Comparison of ENCODE assay signal across 26 cellular contexts in genomic region chr11:83336993-83337392, GRCh38.
"Had no signal": no experiment of that assay in that cellular context is flagged by ENCODE, and none has a peak within 500 bp of the region (broad histone marks: within the 10 kb centered on the region; RNA-seq: fewer than 3 reads in every experiment).

No MANE protein-coding gene starts in this region.

- H3K4me1 ChIP-seq: ascending aorta, breast epithelium, colonic mucosa had no signal

- H3K9me3 ChIP-seq: ascending aorta, breast epithelium, colonic mucosa had no signal

- H3K27me3 Mint-ChIP-seq: activated naive CD4-positive, alpha-beta T cell treated with anti-CD3 and anti-CD28 coated beads, Interleukin-2, amount 10 ng/mL, durations not matched to agents 7 days and 5 days; activated T-cell treated with anti-CD3 and anti-CD28 coated beads, Interleukin-2, amount 50 U/mL, for 24 hours; brain had no signal

- H3K27ac Mint-ChIP-seq: activated CD4-positive, alpha-beta memory T cell treated with anti-CD3 and anti-CD28 coated beads, Interleukin-2, amount 10 ng/mL, durations not matched to agents 7 days and 5 days; activated CD4-positive, alpha-beta T cell treated with anti-CD3 and anti-CD28 coated beads, Interleukin-2, amount 10 ng/mL, durations not matched to agents 7 days and 5 days; activated naive CD4-positive, alpha-beta T cell treated with anti-CD3 and anti-CD28 coated beads, Interleukin-2, amount 10 ng/mL, durations not matched to agents 7 days and 5 days; activated naive CD4-positive, alpha-beta T cell treated with anti-CD3 and anti-CD28 coated beads, Interleukin-2, amount 50 U/mL, for 72 hours; activated naive CD8-positive, alpha-beta T cell treated with anti-CD3 and anti-CD28 coated beads, Interleukin-2, amount 10 ng/mL, durations not matched to agents 7 days and 5 days; activated T-cell treated with anti-CD3 and anti-CD28 coated beads, Interleukin-2, amount 50 U/mL, for 24 hours; activated T-cell treated with anti-CD3 and anti-CD28 coated beads, Interleukin-2, amount 50 U/mL, for 72 hours; brain had no signal

- H3K4me3 Mint-ChIP-seq: activated CD4-positive, alpha-beta memory T cell treated with anti-CD3 and anti-CD28 coated beads, Interleukin-2, amount 10 ng/mL, durations not matched to agents 7 days and 5 days; activated CD4-positive, alpha-beta T cell treated with anti-CD3 and anti-CD28 coated beads, Interleukin-2, amount 10 ng/mL, durations not matched to agents 7 days and 5 days; activated naive CD4-positive, alpha-beta T cell treated with anti-CD3 and anti-CD28 coated beads, Interleukin-2, amount 10 ng/mL, durations not matched to agents 7 days and 5 days; activated naive CD8-positive, alpha-beta T cell treated with anti-CD3 and anti-CD28 coated beads, Interleukin-2, amount 10 ng/mL, durations not matched to agents 7 days and 5 days; activated T-cell treated with anti-CD3 and anti-CD28 coated beads, Interleukin-2, amount 50 U/mL, for 24 hours; activated T-cell treated with anti-CD3 and anti-CD28 coated beads, Interleukin-2, amount 50 U/mL, for 72 hours; brain had no signal

- H3K4me1 Mint-ChIP-seq: activated CD4-positive, alpha-beta memory T cell treated with anti-CD3 and anti-CD28 coated beads, Interleukin-2, amount 10 ng/mL, durations not matched to agents 7 days and 5 days; activated CD4-positive, alpha-beta T cell treated with anti-CD3 and anti-CD28 coated beads, Interleukin-2, amount 10 ng/mL, durations not matched to agents 7 days and 5 days; activated naive CD4-positive, alpha-beta T cell treated with anti-CD3 and anti-CD28 coated beads, Interleukin-2, amount 10 ng/mL, durations not matched to agents 7 days and 5 days; activated naive CD8-positive, alpha-beta T cell treated with anti-CD3 and anti-CD28 coated beads, Interleukin-2, amount 10 ng/mL, durations not matched to agents 7 days and 5 days; brain had no signal

- DNase-seq: activated CD4-positive, alpha-beta memory T cell treated with anti-CD3 and anti-CD28 coated beads, Interleukin-2, amount 10 ng/mL, durations not matched to agents 7 days and 5 days; activated CD4-positive, alpha-beta T cell treated with anti-CD3 and anti-CD28 coated beads for 1 hour; activated CD4-positive, alpha-beta T cell treated with anti-CD3 and anti-CD28 coated beads for 4 hours; activated CD4-positive, alpha-beta T cell treated with anti-CD3 and anti-CD28 coated beads, Interleukin-2, amount 10 ng/mL, durations not matched to agents 7 days and 5 days; activated CD4-positive, alpha-beta T cell treated with anti-CD3 and anti-CD28 coated beads, Interleukin-2, amount 50 U/mL, for 4 hours; activated CD4-positive, CD25-positive, alpha-beta regulatory T cell; activated CD8-positive, alpha-beta memory T cell treated with anti-CD3 and anti-CD28 coated beads, Interleukin-2, amount 50 U/mL, for 48 hours; activated gamma-delta T cell; activated naive CD4-positive, alpha-beta T cell; activated naive CD4-positive, alpha-beta T cell treated with anti-CD3 and anti-CD28 coated beads, Interleukin-2, amount 10 ng/mL, durations not matched to agents 7 days and 5 days; activated naive CD8-positive, alpha-beta T cell treated with anti-CD3 and anti-CD28 coated beads, Interleukin-2, amount 10 ng/mL, durations not matched to agents 7 days and 5 days; activated T-cell treated with anti-CD3 and anti-CD28 coated beads for 4 hours; activated T-cell treated with anti-CD3 and anti-CD28 coated beads, Interleukin-2, amount 50 U/mL, for 24 hours; activated T-cell treated with anti-CD3 and anti-CD28 coated beads, Interleukin-2, amount 50 U/mL, for 72 hours; central memory CD4-positive, alpha-beta T cell; cerebellar nuclear complex; colonic mucosa; effector CD8-positive, alpha-beta T cell; foreskin fibroblast; head of caudate nucleus had no signal

- ATAC-seq: activated naive CD4-positive, alpha-beta T cell treated with anti-CD3 and anti-CD28 coated beads, Interleukin-2, amount 50 U/mL, for 72 hours; activated T-cell treated with anti-CD3 and anti-CD28 coated beads, Interleukin-2, amount 50 U/mL, for 72 hours had no signal

- H3K9me3 Mint-ChIP-seq: activated CD4-positive, alpha-beta memory T cell treated with anti-CD3 and anti-CD28 coated beads, Interleukin-2, amount 10 ng/mL, durations not matched to agents 7 days and 5 days; activated CD4-positive, alpha-beta T cell treated with anti-CD3 and anti-CD28 coated beads, Interleukin-2, amount 10 ng/mL, durations not matched to agents 7 days and 5 days; activated naive CD4-positive, alpha-beta T cell treated with anti-CD3 and anti-CD28 coated beads, Interleukin-2, amount 10 ng/mL, durations not matched to agents 7 days and 5 days; activated naive CD4-positive, alpha-beta T cell treated with anti-CD3 and anti-CD28 coated beads, Interleukin-2, amount 50 U/mL, for 72 hours; activated naive CD8-positive, alpha-beta T cell treated with anti-CD3 and anti-CD28 coated beads, Interleukin-2, amount 10 ng/mL, durations not matched to agents 7 days and 5 days; activated T-cell treated with anti-CD3 and anti-CD28 coated beads, Interleukin-2, amount 50 U/mL, for 24 hours; activated T-cell treated with anti-CD3 and anti-CD28 coated beads, Interleukin-2, amount 50 U/mL, for 72 hours; brain had no signal

- H3K27me3 ChIP-seq: ascending aorta, breast epithelium, cardiac muscle cell, colonic mucosa had no signal

- H3K27ac ChIP-seq: ascending aorta, breast epithelium, cardiac muscle cell, colonic mucosa, epithelial cell of prostate had no signal

- H3K36me3 ChIP-seq: ascending aorta, breast epithelium, cardiac muscle cell, colonic mucosa had no signal

- H3K4me3 ChIP-seq: ascending aorta, breast epithelium, cardiac muscle cell, colonic mucosa had no signal

- H3K36me3 Mint-ChIP-seq: activated naive CD4-positive, alpha-beta T cell treated with anti-CD3 and anti-CD28 coated beads, Interleukin-2, amount 10 ng/mL, durations not matched to agents 7 days and 5 days; activated naive CD4-positive, alpha-beta T cell treated with anti-CD3 and anti-CD28 coated beads, Interleukin-2, amount 50 U/mL, for 72 hours; activated naive CD8-positive, alpha-beta T cell treated with anti-CD3 and anti-CD28 coated beads, Interleukin-2, amount 10 ng/mL, durations not matched to agents 7 days and 5 days; brain had no signal
